In genomic region chr3:177928156-177928555, GRCh38 we compare ENCODE assay signal across 9 cellular contexts.
DNase-seq lines count a peak whose midpoint lies in the region; ATAC-seq and TF ChIP-seq lines count a peak whose summit lies in the region.
"Had no signal": no experiment of that assay in that cellular context is flagged by ENCODE, and none has a peak within 500 bp of the region (broad histone marks: within the 10 kb centered on the region; RNA-seq: fewer than 3 reads in every experiment).

No MANE protein-coding gene starts in this region.

- peak overlapping the region in 1 of 2 donors; percentile 4 for H3K4me3 Mint-ChIP-seq in effector memory CD8-positive, alpha-beta T cell

- no peaks in the 10 kb centered on the region for H3K9me3 Mint-ChIP-seq in effector memory CD8-positive, alpha-beta T cell

- H3K4me1 Mint-ChIP-seq in effector memory CD8-positive, alpha-beta T cell (ENCODE audit: low read depth in 2 of 2), result no peaks in the 10 kb centered on the region

- ATAC-seq in GM21717 (IDR thresholded peaks at IDR 0.05; ENCODE audit: unreplicated experiment), result peak; percentile 77
- no peak for ATAC-seq in effector memory CD8-positive, alpha-beta T cell (replicated peaks)

- no peak for TF ChIP-seq CTCF in GM10266 (IDR thresholded peaks at IDR 0.05; ENCODE audit: control insufficient read depth, insufficient read depth, low read depth, missing control alignments)

- peak overlapping the region in 1 of 2 donors; percentile 71 for H3K27ac Mint-ChIP-seq in effector memory CD8-positive, alpha-beta T cell

- peak; percentile 38 for DNase-seq in GM10266 (ENCODE audit: extremely low spot score)
- peak; percentile 63 for DNase-seq in NCI-H226
- peak; percentile 68 for DNase-seq in iris pigment epithelial cell (ENCODE audit: low read depth)
- no peak for DNase-seq in effector memory CD8-positive, alpha-beta T cell
- DNase-seq in activated CD8-positive, alpha-beta memory T cell treated with anti-CD3 and anti-CD28 coated beads, Interleukin-2, amount 50 U/mL, for 4 hours, result no peak
- DNase-seq in stimulated activated CD4-positive, alpha-beta T cell treated with anti-CD3 and anti-CD28 coated beads, Interleukin-12 subunit alpha, Interleukin-12 subunit beta, amount 100 ng/mL, for 4 hours, result no peak
- no peak for DNase-seq in NCI-H2171 (lab: John Stamatoyannopoulos, UW)
- DNase-seq: effector memory CD4-positive, alpha-beta T cell had no signal

- H3K36me3 Mint-ChIP-seq in effector memory CD8-positive, alpha-beta T cell (ENCODE audit: insufficient read depth), result no peaks in the 10 kb centered on the region

- H3K27me3 Mint-ChIP-seq in effector memory CD8-positive, alpha-beta T cell, result peaks cover 0 to 5% of the 10 kb centered on the region in 2 donors

Comparison
In these comparisons a context has a peak if more than half of its experiments do, and no peak if none do; other contexts are left out.
1. DNase-seq: peak in GM10266 (single experiment), NCI-H226 (single experiment) and iris pigment epithelial cell (single experiment); none in effector memory CD8-positive, alpha-beta T cell (0 of 3), activated CD8-positive, alpha-beta memory T cell treated with anti-CD3 and anti-CD28 coated beads, Interleukin-2, amount 50 U/mL, for 4 hours (single experiment), stimulated activated CD4-positive, alpha-beta T cell treated with anti-CD3 and anti-CD28 coated beads, Interleukin-12 subunit alpha, Interleukin-12 subunit beta, amount 100 ng/mL, for 4 hours (single experiment) and NCI-H2171 (single experiment).